In genomic region chr7:131083781-131084180, GRCh38 we compare ENCODE assay signal across 1 cellular context.
TF ChIP-seq lines count a peak whose summit lies in the region.

No MANE protein-coding gene starts in this region.

TF ChIP-seq in HepG2, 621 proteins besides CTCF, POLR2A, EP300 and RAD21:
- no peak for TF ChIP-seq LRRFIP1 (CRISPR knock-in tag; conservative IDR thresholded peaks at IDR 0.05)
